ENCODE assay signal across 27 cellular contexts in the genomic region with DNA sequence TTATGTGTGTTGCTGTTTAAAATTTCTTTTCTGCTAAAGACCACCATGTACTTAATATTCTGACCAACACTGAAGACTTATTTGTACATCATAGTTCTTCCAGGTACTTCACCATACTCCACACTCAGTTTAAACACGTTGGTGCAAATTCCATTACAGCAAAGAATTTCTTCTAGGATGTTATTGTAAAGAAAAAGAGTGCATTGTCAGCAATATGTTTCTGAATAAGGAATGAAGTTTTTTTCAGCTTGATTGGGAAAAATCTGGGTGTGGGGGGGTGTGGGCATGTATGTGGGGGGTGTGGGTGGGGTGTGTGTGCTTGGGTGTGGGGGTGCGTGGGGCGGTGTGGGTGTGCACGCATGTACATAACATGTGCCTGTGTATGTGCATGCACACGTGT.
"Had no signal": no experiment of that assay in that cellular context is flagged by ENCODE, and none has a peak within 500 bp of the region (broad histone marks: within the 10 kb centered on the region; RNA-seq: fewer than 3 reads in every experiment).

No MANE protein-coding gene starts in this region.

- ATAC-seq: left cardiac atrium; left lobe of liver; mucosa of descending colon; naive thymus-derived CD4-positive, alpha-beta T cell; natural killer cell treated with Interleukin-12 subunit alpha and Interleukin-12 subunit beta and Interleukin-15 and Interleukin-18, amount 100 ng/mL, for 72 hours; right cardiac atrium; stimulated activated effector memory CD8-positive, alpha-beta T cell treated with anti-CD3 and anti-CD28 coated beads, Interleukin-12 subunit alpha, Interleukin-12 subunit beta, amount 100 ng/mL, for 72 hours had no signal

- H3K9me3 ChIP-seq: mucosa of descending colon, neutrophil, ovary, prostate gland, sigmoid colon, spleen, suprapubic skin, thoracic aorta, tibial artery, upper lobe of right lung had no signal

- H3K4me3 ChIP-seq: mucosa of descending colon, ovary, prostate gland, sigmoid colon, spleen, suprapubic skin, thoracic aorta, tibial artery, upper lobe of right lung had no signal

- H3K9me3 Mint-ChIP-seq: memory B cell; naive thymus-derived CD4-positive, alpha-beta T cell; natural killer cell treated with Interleukin-12 subunit alpha and Interleukin-12 subunit beta and Interleukin-15 and Interleukin-18, amount 100 ng/mL, for 72 hours; stimulated activated effector memory CD8-positive, alpha-beta T cell treated with anti-CD3 and anti-CD28 coated beads, Interleukin-12 subunit alpha, Interleukin-12 subunit beta, amount 100 ng/mL, for 72 hours; stimulated activated naive CD8-positive, alpha-beta T cell treated with anti-CD3 and anti-CD28 coated beads, Interleukin-15, Interleukin-2, amounts not matched to agents 100 ng/mL and 50 ng/mL, for 24 hours had no signal

- H3K36me3 ChIP-seq: neutrophil, ovary, prostate gland, sigmoid colon, suprapubic skin, thoracic aorta, upper lobe of right lung had no signal

- H3K27ac ChIP-seq: neutrophil, ovary, prostate gland, spleen, suprapubic skin, thoracic aorta, tibial artery, upper lobe of right lung had no signal

- H3K27me3 ChIP-seq: neutrophil, ovary, sigmoid colon, spleen, suprapubic skin, tibial artery, upper lobe of right lung had no signal

- H3K27ac Mint-ChIP-seq: memory B cell; naive thymus-derived CD4-positive, alpha-beta T cell; natural killer cell treated with Interleukin-12 subunit alpha and Interleukin-12 subunit beta and Interleukin-15 and Interleukin-18, amount 100 ng/mL, for 72 hours; stimulated activated effector memory CD8-positive, alpha-beta T cell treated with anti-CD3 and anti-CD28 coated beads, Interleukin-12 subunit alpha, Interleukin-12 subunit beta, amount 100 ng/mL, for 72 hours; stimulated activated naive CD8-positive, alpha-beta T cell treated with anti-CD3 and anti-CD28 coated beads, Interleukin-15, Interleukin-2, amounts not matched to agents 100 ng/mL and 50 ng/mL, for 24 hours had no signal

- H3K36me3 Mint-ChIP-seq: natural killer cell treated with Interleukin-12 subunit alpha and Interleukin-12 subunit beta and Interleukin-15 and Interleukin-18, amount 100 ng/mL, for 72 hours; stimulated activated effector memory CD8-positive, alpha-beta T cell treated with anti-CD3 and anti-CD28 coated beads, Interleukin-12 subunit alpha, Interleukin-12 subunit beta, amount 100 ng/mL, for 72 hours had no signal

- H3K27me3 Mint-ChIP-seq: memory B cell; naive thymus-derived CD4-positive, alpha-beta T cell; natural killer cell treated with Interleukin-12 subunit alpha and Interleukin-12 subunit beta and Interleukin-15 and Interleukin-18, amount 100 ng/mL, for 72 hours; stimulated activated naive CD8-positive, alpha-beta T cell treated with anti-CD3 and anti-CD28 coated beads, Interleukin-15, Interleukin-2, amounts not matched to agents 100 ng/mL and 50 ng/mL, for 24 hours had no signal

- H3K4me3 Mint-ChIP-seq: memory B cell; naive thymus-derived CD4-positive, alpha-beta T cell; natural killer cell treated with Interleukin-12 subunit alpha and Interleukin-12 subunit beta and Interleukin-15 and Interleukin-18, amount 100 ng/mL, for 72 hours; neural crest cell; stimulated activated effector memory CD8-positive, alpha-beta T cell treated with anti-CD3 and anti-CD28 coated beads, Interleukin-12 subunit alpha, Interleukin-12 subunit beta, amount 100 ng/mL, for 72 hours; stimulated activated naive CD8-positive, alpha-beta T cell treated with anti-CD3 and anti-CD28 coated beads, Interleukin-15, Interleukin-2, amounts not matched to agents 100 ng/mL and 50 ng/mL, for 24 hours had no signal

- H3K4me1 ChIP-seq: prostate gland, spleen, suprapubic skin, tibial artery, upper lobe of right lung had no signal

- DNase-seq: kidney glomerular epithelial cell; left cardiac atrium; midbrain; mucosa of descending colon; naive thymus-derived CD4-positive, alpha-beta T cell; occipital lobe; ovary; retina; right cardiac atrium; sigmoid colon; small intestine; spleen; stimulated activated CD4-positive, alpha-beta T cell treated with anti-CD3 and anti-CD28 coated beads, Interleukin-4, amount 100 ng/mL, for 24 hours; stimulated activated naive CD4-positive, alpha-beta T cell; tibial artery; trophoblast cell; upper lobe of right lung had no signal
